ENCODE assay signal across 1 cellular context in the genomic region with DNA sequence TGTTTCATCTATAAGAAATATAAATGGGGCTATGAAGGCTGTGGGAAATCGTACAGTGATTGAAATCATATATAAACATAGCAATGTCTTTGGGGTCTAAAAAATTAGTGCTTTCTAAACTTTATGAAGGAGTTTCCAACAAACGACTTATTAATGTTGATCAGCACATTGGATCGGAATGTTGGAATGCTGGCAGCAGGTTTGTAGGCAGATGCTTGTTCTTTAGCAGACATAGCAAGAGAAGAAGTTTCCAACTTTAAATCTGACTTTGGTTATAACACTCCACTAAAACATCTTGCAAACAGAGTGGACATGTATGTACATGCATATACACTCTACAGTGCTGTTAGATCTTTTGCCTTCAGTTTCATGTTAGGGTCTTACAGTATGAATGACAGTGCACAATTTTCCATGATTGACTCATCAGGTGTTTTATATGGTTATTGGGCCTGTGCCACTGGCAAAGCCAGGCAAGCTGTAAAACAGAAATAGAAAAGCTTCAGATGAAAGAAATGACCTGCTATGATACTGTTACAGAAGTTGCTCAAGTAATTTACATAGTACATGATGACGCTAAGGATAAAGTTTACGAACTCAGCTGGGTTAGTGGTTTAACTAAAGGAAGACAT.
TF ChIP-seq lines count a peak whose summit lies in the region.

No MANE protein-coding gene starts in this region.

TF ChIP-seq in IMR-90, 13 proteins besides CTCF, POLR2A, EP300 and RAD21 (continued from another document):
- TF ChIP-seq FOS (IDR thresholded peaks at IDR 0.05; ENCODE audit: low read depth, low read length) (no peak), CEBPB (IDR thresholded peaks at IDR 0.05; ENCODE audit: low read depth, low read length) (no peak), MAZ (IDR thresholded peaks at IDR 0.05; ENCODE audit: borderline replicate concordance, low read depth, low read length) (no peak), RFX5 (IDR thresholded peaks at IDR 0.05; ENCODE audit: low read depth, low read length) (no peak), RCOR1 (IDR thresholded peaks at IDR 0.05; ENCODE audit: insufficient replicate concordance, low read length) (no peak)
